ENCODE assay signal across 8 cellular contexts in the genomic region with DNA sequence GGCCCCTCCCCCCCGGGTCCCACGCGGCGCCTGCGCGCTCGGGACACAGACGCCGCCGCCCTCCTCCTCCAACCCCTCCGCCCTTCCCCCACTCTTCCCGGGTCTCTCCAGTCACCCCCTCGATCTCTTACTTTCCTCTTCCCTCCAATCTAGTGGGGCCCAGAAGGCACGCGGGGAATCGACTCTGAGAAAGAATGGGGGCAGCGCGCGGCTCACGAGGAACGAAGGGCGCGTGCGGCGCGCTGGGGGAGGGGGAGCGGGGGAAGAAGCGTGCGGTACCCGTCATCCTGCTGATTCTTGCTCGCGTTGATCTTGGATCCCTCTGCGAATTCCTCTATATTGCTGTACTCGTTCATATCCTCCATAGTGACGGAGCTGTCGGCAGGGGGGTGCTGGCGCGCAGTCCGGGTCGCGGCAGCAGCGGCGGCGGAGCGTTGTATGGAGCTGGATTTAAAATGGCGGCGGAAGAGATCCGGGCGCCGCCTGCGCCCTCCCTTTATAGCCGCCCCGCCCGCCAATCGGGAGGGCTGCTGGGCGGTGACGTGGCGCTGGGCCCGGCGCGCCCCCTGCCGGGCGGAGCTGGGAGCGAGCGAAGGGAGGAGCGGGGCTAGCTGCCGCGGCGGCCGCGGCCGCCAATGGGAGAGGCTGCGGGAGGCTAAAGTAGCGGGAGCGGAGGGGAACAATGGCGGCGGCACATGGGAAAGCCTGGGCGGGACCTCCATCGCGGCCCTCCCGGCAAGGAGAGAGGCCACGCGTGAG. TPM values are rescaled to one million over a fixed set of nuclear protein-coding genes. Genes with fewer than 3 reads are reported as not detected.
A peak's percentile ranks its signal among the peaks of the same experiment; 100 is the strongest.
DNase-seq lines count a peak whose midpoint lies in the region; ATAC-seq and TF ChIP-seq lines count a peak whose summit lies in the region.

No MANE protein-coding gene starts in this region.

- peaks cover 25% of the 10 kb centered on the region for H3K4me1 Mint-ChIP-seq in activated T-helper 17 cell treated with anti-CD3 and anti-CD28 coated beads, Interleukin-2, amount 50 U/mL, for 72 hours
- peaks cover 68% of the 10 kb centered on the region for H3K4me1 Mint-ChIP-seq in nephron progenitor cell
- H3K4me1 Mint-ChIP-seq in stimulated activated naive CD8-positive, alpha-beta T cell treated with anti-CD3 and anti-CD28 coated beads, Interleukin-15, amount 100 ng/mL, for 72 hours, result peaks cover 70% of the 10 kb centered on the region

- DNase-seq in ELF-1 (ENCODE audit: low read depth, low spot score) (peak; percentile 97), GOT3 (lab: John Stamatoyannopoulos, UW) (peak; percentile 75), LHCN-M2 (ENCODE audit: low read depth) (peak; percentile 87), RKO (ENCODE audit: low spot score) (peak; percentile 88), fibroblast of peridontal ligament (ENCODE audit: extremely low read depth) (peak; percentile 86), nephron progenitor cell (peak; percentile 97)
- DNase-seq in stimulated activated naive CD8-positive, alpha-beta T cell treated with anti-CD3 and anti-CD28 coated beads, Interleukin-15, amount 100 ng/mL, for 72 hours, result peak; percentile 93 to 97

- ATAC-seq in activated T-helper 17 cell treated with anti-CD3 and anti-CD28 coated beads, Interleukin-2, amount 50 U/mL, for 72 hours (replicated peaks), result peak; percentile 60
- ATAC-seq in stimulated activated naive CD8-positive, alpha-beta T cell treated with anti-CD3 and anti-CD28 coated beads, Interleukin-15, amount 100 ng/mL, for 72 hours, result peak; percentile 65

- peak overlapping the region; percentile 99 for H3K4me3 Mint-ChIP-seq in activated T-helper 17 cell treated with anti-CD3 and anti-CD28 coated beads, Interleukin-2, amount 50 U/mL, for 72 hours
- H3K4me3 Mint-ChIP-seq in nephron progenitor cell, result peak overlapping the region; percentile 100
- H3K4me3 Mint-ChIP-seq in stimulated activated naive CD8-positive, alpha-beta T cell treated with anti-CD3 and anti-CD28 coated beads, Interleukin-15, amount 100 ng/mL, for 72 hours, result peak overlapping the region; percentile 97 to 100

- no peaks in the 10 kb centered on the region for H3K27me3 Mint-ChIP-seq in activated T-helper 17 cell treated with anti-CD3 and anti-CD28 coated beads, Interleukin-2, amount 50 U/mL, for 72 hours
- H3K27me3 Mint-ChIP-seq in nephron progenitor cell (ENCODE audit: low read depth, poor library complexity), result peaks cover 3% of the 10 kb centered on the region
- H3K27me3 Mint-ChIP-seq in stimulated activated naive CD8-positive, alpha-beta T cell treated with anti-CD3 and anti-CD28 coated beads, Interleukin-15, amount 100 ng/mL, for 72 hours, result no peaks in the 10 kb centered on the region

- H3K36me3 Mint-ChIP-seq in activated T-helper 17 cell treated with anti-CD3 and anti-CD28 coated beads, Interleukin-2, amount 50 U/mL, for 72 hours (ENCODE audit: low read depth), result peaks cover 96% of the 10 kb centered on the region
- H3K36me3 Mint-ChIP-seq in nephron progenitor cell (ENCODE audit: low read depth), result peaks cover 64% of the 10 kb centered on the region

- H3K9me3 Mint-ChIP-seq in activated T-helper 17 cell treated with anti-CD3 and anti-CD28 coated beads, Interleukin-2, amount 50 U/mL, for 72 hours, result no peaks in the 10 kb centered on the region
- H3K9me3 Mint-ChIP-seq in nephron progenitor cell, result no peaks in the 10 kb centered on the region
- no peaks in the 10 kb centered on the region for H3K9me3 Mint-ChIP-seq in stimulated activated naive CD8-positive, alpha-beta T cell treated with anti-CD3 and anti-CD28 coated beads, Interleukin-15, amount 100 ng/mL, for 72 hours

- TF ChIP-seq CTCF in nephron progenitor cell (IDR thresholded peaks at IDR 0.05), result peak; percentile 96

- peak overlapping the region; percentile 99 for H3K27ac Mint-ChIP-seq in activated T-helper 17 cell treated with anti-CD3 and anti-CD28 coated beads, Interleukin-2, amount 50 U/mL, for 72 hours
- H3K27ac Mint-ChIP-seq in nephron progenitor cell, result peak overlapping the region; percentile 100
- H3K27ac Mint-ChIP-seq in stimulated activated naive CD8-positive, alpha-beta T cell treated with anti-CD3 and anti-CD28 coated beads, Interleukin-15, amount 100 ng/mL, for 72 hours, result peak overlapping the region; percentile 97 to 99

RNA-seq across cellular contexts. Expression of a gene that starts 1.1 kb away (rescaled TPM):
- total RNA-seq in LHCN-M2 (2014; rRNA removed), result 238 and 249 TPM in 2 replicates
- polyA plus RNA-seq in LHCN-M2 (2012), result 149 TPM
- 100 to 1,000 TPM; 158 to 260 TPM for total RNA-seq in activated T-helper 17 cell treated with anti-CD3 and anti-CD28 coated beads, Interleukin-2, amount 50 U/mL, for 72 hours

RNA-seq across cellular contexts. Expression of a gene that starts 1.2 kb away (rescaled TPM):
- 55.3 and 59.4 TPM in 2 replicates for total RNA-seq in LHCN-M2 (2014; rRNA removed)
- polyA plus RNA-seq in LHCN-M2 (2012), result 23.9 TPM
- total RNA-seq in activated T-helper 17 cell treated with anti-CD3 and anti-CD28 coated beads, Interleukin-2, amount 50 U/mL, for 72 hours, result 10 to 100 TPM; 48.0 to 61.1 TPM

RNA-seq across cellular contexts. Expression of a gene that starts 55.4 kb away (rescaled TPM):
- 36.2 and 48.9 TPM in 2 replicates for total RNA-seq in LHCN-M2 (2014; rRNA removed)
- polyA plus RNA-seq in LHCN-M2 (2012), result 219 TPM
- 100 to 1,000 TPM; 241 to 437 TPM for total RNA-seq in activated T-helper 17 cell treated with anti-CD3 and anti-CD28 coated beads, Interleukin-2, amount 50 U/mL, for 72 hours

Comparison
In these comparisons a context has a peak if more than half of its experiments do, and no peak if none do; other contexts are left out.
1. Peak in every context shown above with its lines: DNase-seq and ATAC-seq.